ENCODE assay signal across 8 cellular contexts in genomic region chr3:150371741-150372254, GRCh38. TPM values are rescaled to one million over a fixed set of nuclear protein-coding genes. Genes with fewer than 3 reads are reported as not detected.
DNase-seq lines count a peak whose midpoint lies in the region; ATAC-seq, FAIRE-seq and TF ChIP-seq lines count a peak whose summit lies in the region.

No MANE protein-coding gene starts in this region.

- FAIRE-seq in endometrium (lab: Jason Lieb, UNC), result peak; percentile 94

- ATAC-seq in mucosa of descending colon, result peak; percentile 98
- ATAC-seq in HG03025 (IDR thresholded peaks at IDR 0.05; ENCODE audit: low FRiP score, unreplicated experiment), result no peak

- H3K9me3 ChIP-seq in mucosa of descending colon, result no peaks in the 10 kb centered on the region

- DNase-seq in Ammon's horn (ENCODE audit: low spot score) (peak; percentile 43), NCI-H446 treated with DMSO at 0.1 percent for 48 hours (lab: John Stamatoyannopoulos, UW) (peak; percentile 87), mucosa of descending colon (peak in 1 of 3 donors; percentile 76), NCI-H1092 treated with DMSO at 0.1 percent for 48 hours (lab: John Stamatoyannopoulos, UW) (no peak), mesenteric fat pad (ENCODE audit: low spot score) (no peak)
- no peak for DNase-seq in stimulated activated CD4-positive, alpha-beta T cell treated with anti-CD3 and anti-CD28 coated beads, Interleukin-12 subunit alpha, Interleukin-12 subunit beta, amount 100 ng/mL, for 4 hours

- intact Hi-C loops in mucosa of descending colon (cut with DNase I, micrococcal nuclease), result no loop called here

- H3K36me3 ChIP-seq in mucosa of descending colon (ENCODE audit: low read depth), result no peaks in the 10 kb centered on the region

- H3K4me3 ChIP-seq in mucosa of descending colon, result peak overlapping the region; percentile 1

- TF ChIP-seq CTCF in mucosa of descending colon (IDR thresholded peaks at IDR 0.05), result no peak

- no peaks in the 10 kb centered on the region for H3K4me1 ChIP-seq in mucosa of descending colon (ENCODE audit: low read depth)

RNA-seq across cellular contexts. Expression of gene TSC22D2, which starts 36.3 kb away (rescaled TPM):
- total RNA-seq in mucosa of descending colon, result 10 to 100 TPM; 21.8 to 35.5 (median 31.3) TPM
- 41.5 TPM for total RNA-seq in mesenteric fat pad

Comparison
In these comparisons a context has a peak if more than half of its experiments do, and no peak if none do; other contexts are left out.
1. DNase-seq: peak in Ammon's horn (single experiment) and NCI-H446 treated with DMSO at 0.1 percent for 48 hours (single experiment); none in NCI-H1092 treated with DMSO at 0.1 percent for 48 hours (single experiment), mesenteric fat pad (single experiment) and stimulated activated CD4-positive, alpha-beta T cell treated with anti-CD3 and anti-CD28 coated beads, Interleukin-12 subunit alpha, Interleukin-12 subunit beta, amount 100 ng/mL, for 4 hours (single experiment).